In the genomic region with DNA sequence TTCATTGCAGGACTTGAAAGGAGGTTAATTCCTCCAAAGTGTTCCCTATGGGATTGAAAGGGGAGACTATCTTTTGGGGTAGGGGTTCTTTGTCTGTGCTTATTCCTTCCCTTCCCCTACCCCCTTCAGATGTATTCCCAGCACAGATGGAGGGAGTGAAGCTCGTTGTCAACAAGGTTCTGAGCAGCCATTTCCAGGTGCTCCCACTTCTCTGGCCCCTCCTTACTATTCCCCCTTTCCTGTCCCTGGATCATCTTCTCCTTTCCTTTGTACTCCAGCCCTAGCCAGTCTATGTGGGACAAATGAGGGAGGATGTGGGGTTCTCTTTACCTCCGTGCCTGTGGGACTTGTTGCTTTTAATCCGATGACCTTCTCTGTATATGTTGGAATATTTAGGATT, we compare ENCODE assay signal across 8 cellular contexts. TPM values are rescaled to one million over a fixed set of nuclear protein-coding genes. Genes with fewer than 3 reads are reported as not detected.
DNase-seq lines count a peak whose midpoint lies in the region; ATAC-seq and TF ChIP-seq lines count a peak whose summit lies in the region.

No MANE protein-coding gene starts in this region.

- peak overlapping the region; percentile 73 for H3K27ac Mint-ChIP-seq in activated T-helper 2 cell treated with anti-CD3 and anti-CD28 coated beads, Interferon-gamma antibody, Interleukin-2, Interleukin-4, amounts not matched to agents 10 μg/mL and 5 μg/mL and 100 μg/mL, durations not matched to agents 14 hours and 24 hours and 36 hours
- peak overlapping the region in 5 of 6 donors; percentile 47 to 79 (median 56) for H3K27ac Mint-ChIP-seq in immature natural killer cell

- H3K27me3 Mint-ChIP-seq in activated T-cell treated with anti-CD3 and anti-CD28 coated beads, Interleukin-2, amount 50 U/mL, for 4 hours (ENCODE audit: low read depth), result peaks cover 1% of the 10 kb centered on the region
- no peaks in the 10 kb centered on the region for H3K27me3 Mint-ChIP-seq in activated T-helper 2 cell treated with anti-CD3 and anti-CD28 coated beads, Interferon-gamma antibody, Interleukin-2, Interleukin-4, amounts not matched to agents 10 μg/mL and 5 μg/mL and 100 μg/mL, durations not matched to agents 14 hours and 24 hours and 36 hours (ENCODE audit: low read depth)
- peaks cover 0 to 6% (median 4%) of the 10 kb centered on the region in 3 donors for H3K27me3 Mint-ChIP-seq in immature natural killer cell (ENCODE audit: low read depth in 3 of 3)

- H3K4me3 ChIP-seq in thoracic aorta (peak overlapping the region; percentile 79), body of pancreas (no peak overlapping the region)

- H3K4me1 ChIP-seq in thoracic aorta (ENCODE audit: control insufficient read depth in 1 of 2, low read depth in 2 of 2) (peaks cover 10 to 26% of the 10 kb centered on the region in 2 donors), body of pancreas (peaks cover 32% of the 10 kb centered on the region)

- peaks cover 7% of the 10 kb centered on the region for H3K36me3 Mint-ChIP-seq in activated T-cell treated with anti-CD3 and anti-CD28 coated beads, Interleukin-2, amount 50 U/mL, for 4 hours (ENCODE audit: insufficient read depth)
- peaks cover 33% of the 10 kb centered on the region for H3K36me3 Mint-ChIP-seq in activated T-helper 2 cell treated with anti-CD3 and anti-CD28 coated beads, Interferon-gamma antibody, Interleukin-2, Interleukin-4, amounts not matched to agents 10 μg/mL and 5 μg/mL and 100 μg/mL, durations not matched to agents 14 hours and 24 hours and 36 hours (ENCODE audit: low read depth)
- peaks cover 0 to 22% (median 8%) of the 10 kb centered on the region in 3 donors for H3K36me3 Mint-ChIP-seq in immature natural killer cell

- ATAC-seq in activated T-cell treated with anti-CD3 and anti-CD28 coated beads, Interleukin-2, amount 50 U/mL, for 4 hours, result no peak
- ATAC-seq in thoracic aorta (ENCODE audit: insufficient number of reproducible peaks, low FRiP score, low read depth), result no peak
- ATAC-seq in body of pancreas, result no peak

- H3K27ac ChIP-seq in thoracic aorta (no peak overlapping the region), body of pancreas (no peak overlapping the region)

- no peaks in the 10 kb centered on the region for H3K9me3 Mint-ChIP-seq in activated T-cell treated with anti-CD3 and anti-CD28 coated beads, Interleukin-2, amount 50 U/mL, for 4 hours
- no peaks in the 10 kb centered on the region for H3K9me3 Mint-ChIP-seq in activated T-helper 2 cell treated with anti-CD3 and anti-CD28 coated beads, Interferon-gamma antibody, Interleukin-2, Interleukin-4, amounts not matched to agents 10 μg/mL and 5 μg/mL and 100 μg/mL, durations not matched to agents 14 hours and 24 hours and 36 hours
- H3K9me3 Mint-ChIP-seq in immature natural killer cell, result no peaks in the 10 kb centered on the region

- H3K4me1 Mint-ChIP-seq in activated T-cell treated with anti-CD3 and anti-CD28 coated beads, Interleukin-2, amount 50 U/mL, for 4 hours (ENCODE audit: low read depth), result peaks cover 33% of the 10 kb centered on the region
- peaks cover 23% of the 10 kb centered on the region for H3K4me1 Mint-ChIP-seq in activated T-helper 2 cell treated with anti-CD3 and anti-CD28 coated beads, Interferon-gamma antibody, Interleukin-2, Interleukin-4, amounts not matched to agents 10 μg/mL and 5 μg/mL and 100 μg/mL, durations not matched to agents 14 hours and 24 hours and 36 hours (ENCODE audit: low read depth)
- peaks cover 49 to 53% of the 10 kb centered on the region in 2 donors for H3K4me1 Mint-ChIP-seq in immature natural killer cell

- intact Hi-C loops in activated T-helper 2 cell treated with anti-CD3 and anti-CD28 coated beads, Interferon-gamma antibody, Interleukin-2, Interleukin-4, amounts not matched to agents 10 μg/mL and 5 μg/mL and 100 μg/mL, durations not matched to agents 14 hours and 24 hours and 36 hours (cut with micrococcal nuclease), result loop anchor here (1.0 to 2.0 kb wide), 3 partner anchors 65 to 156 kb away; partner anchors contain the start of gene SDHC
- intact Hi-C loops in body of pancreas (cut with DNase I), result no loop called here

- TF ChIP-seq POLR2A in body of pancreas (IDR thresholded peaks at IDR 0.05), result no peak

- H3K9me3 ChIP-seq in thoracic aorta (no peaks in the 10 kb centered on the region), body of pancreas (no peaks in the 10 kb centered on the region)

- no peak for DNase-seq in activated T-cell treated with anti-CD3 and anti-CD28 coated beads, Interleukin-2, amount 50 U/mL, for 4 hours
- no peak for DNase-seq in activated T-cell treated with anti-CD3 and anti-CD28 coated beads, Interleukin-2, amount 50 U/mL, for 1 hour
- DNase-seq in activated T-helper 2 cell treated with anti-CD3 and anti-CD28 coated beads, Interferon-gamma antibody, Interleukin-2, Interleukin-4, amounts not matched to agents 10 μg/mL and 5 μg/mL and 100 μg/mL, durations not matched to agents 14 hours and 24 hours and 36 hours (ENCODE audit: low spot score), result no peak
- DNase-seq in immature natural killer cell (no peak), thoracic aorta (ENCODE audit: low spot score) (no peak), SIG-M5 (lab: John Stamatoyannopoulos, UW) (no peak), body of pancreas (no peak), NOMO-1 treated with DMSO at 0.1 percent for 48 hours (lab: John Stamatoyannopoulos, UW; ENCODE audit: unreplicated experiment) (no peak)

- TF ChIP-seq CTCF in thoracic aorta (IDR thresholded peaks at IDR 0.05), result no peak
- no peak for TF ChIP-seq CTCF in body of pancreas (IDR thresholded peaks at IDR 0.05)

- no peaks in the 10 kb centered on the region for H3K27me3 ChIP-seq in thoracic aorta (replicated peaks; ENCODE audit: insufficient read depth)
- no peaks in the 10 kb centered on the region for H3K27me3 ChIP-seq in body of pancreas

- peak overlapping the region; percentile 100 for H3K4me3 Mint-ChIP-seq in activated T-cell treated with anti-CD3 and anti-CD28 coated beads, Interleukin-2, amount 50 U/mL, for 4 hours
- H3K4me3 Mint-ChIP-seq in activated T-helper 2 cell treated with anti-CD3 and anti-CD28 coated beads, Interferon-gamma antibody, Interleukin-2, Interleukin-4, amounts not matched to agents 10 μg/mL and 5 μg/mL and 100 μg/mL, durations not matched to agents 14 hours and 24 hours and 36 hours (ENCODE audit: low read depth), result peak overlapping the region; percentile 100
- peak overlapping the region; percentile 78 to 98 (median 94) for H3K4me3 Mint-ChIP-seq in immature natural killer cell

- 60 to 70% methylated on average over 3 of the region's 3 CpGs for WGBS in body of pancreas, 2 donors

- peaks cover 20% of the 10 kb centered on the region for H3K36me3 ChIP-seq in thoracic aorta
- H3K36me3 ChIP-seq in body of pancreas (replicated peaks in 1 of 2; ENCODE audit: insufficient read depth in 1 of 2, low read depth in 2 of 2), result no peaks in the 10 kb centered on the region

RNA-seq across cellular contexts. Expression of gene TOMM40L, which starts 0.9 kb away (rescaled TPM):
- 10 to 100 TPM; 23.8 to 29.8 (median 25.5) TPM for total RNA-seq in activated T-cell treated with anti-CD3 and anti-CD28 coated beads, Interleukin-2, amount 50 U/mL, for 4 hours
- 22.7 and 24.9 TPM in 2 replicates for total RNA-seq in activated T-helper 2 cell treated with anti-CD3 and anti-CD28 coated beads, Interferon-gamma antibody, Interleukin-2, Interleukin-4, amounts not matched to agents 10 μg/mL and 5 μg/mL and 100 μg/mL, durations not matched to agents 14 hours and 24 hours and 36 hours
- 10 to 100 TPM in 2 of 3 donors, 1 to 10 TPM in 1; 7.9 to 11.3 (median 11.1) TPM for polyA plus RNA-seq in immature natural killer cell
- 10 to 100 TPM; 12.8 to 13.4 TPM for total RNA-seq in thoracic aorta
- total RNA-seq in body of pancreas, result 1 to 10 TPM; 1.8 to 8.9 TPM

RNA-seq across cellular contexts. Expression of gene APOA2, which starts 3.3 kb away (rescaled TPM):
- 1 to 10 TPM; 1.1 to 2.0 (median 2.0) TPM for total RNA-seq in activated T-cell treated with anti-CD3 and anti-CD28 coated beads, Interleukin-2, amount 50 U/mL, for 4 hours
- total RNA-seq in activated T-helper 2 cell treated with anti-CD3 and anti-CD28 coated beads, Interferon-gamma antibody, Interleukin-2, Interleukin-4, amounts not matched to agents 10 μg/mL and 5 μg/mL and 100 μg/mL, durations not matched to agents 14 hours and 24 hours and 36 hours, result not detected in 2 replicates
- not detected for polyA plus RNA-seq in immature natural killer cell
- total RNA-seq in thoracic aorta, result not detected
- not detected for total RNA-seq in body of pancreas

RNA-seq across cellular contexts. Expression of gene NR1I3, which starts 11.2 kb away (rescaled TPM):
- total RNA-seq in activated T-cell treated with anti-CD3 and anti-CD28 coated beads, Interleukin-2, amount 50 U/mL, for 4 hours, result under 1 TPM in 1 of 3 donors, not detected in 2; 0.46 TPM
- total RNA-seq in activated T-helper 2 cell treated with anti-CD3 and anti-CD28 coated beads, Interferon-gamma antibody, Interleukin-2, Interleukin-4, amounts not matched to agents 10 μg/mL and 5 μg/mL and 100 μg/mL, durations not matched to agents 14 hours and 24 hours and 36 hours, result not detected in 2 replicates
- not detected for polyA plus RNA-seq in immature natural killer cell
- total RNA-seq in thoracic aorta (not detected), body of pancreas (not detected)

RNA-seq across cellular contexts. Expression of gene FCER1G, which starts 11.7 kb away (rescaled TPM):
- total RNA-seq in activated T-cell treated with anti-CD3 and anti-CD28 coated beads, Interleukin-2, amount 50 U/mL, for 4 hours, result 1 to 10 TPM in 1 of 3 donors, under 1 TPM in 1, not detected in 1; 0.83 to 1.4 TPM
- total RNA-seq in activated T-helper 2 cell treated with anti-CD3 and anti-CD28 coated beads, Interferon-gamma antibody, Interleukin-2, Interleukin-4, amounts not matched to agents 10 μg/mL and 5 μg/mL and 100 μg/mL, durations not matched to agents 14 hours and 24 hours and 36 hours, result 0.60 and 0.71 TPM in 2 replicates
- polyA plus RNA-seq in immature natural killer cell, result 1,000 to 10,000 TPM; 1,827 to 3,702 (median 3,300) TPM
- total RNA-seq in thoracic aorta, result 100 to 1,000 TPM in 1 of 2 donors, 10 to 100 TPM in 1; 82.9 to 101 TPM
- total RNA-seq in body of pancreas, result 10 to 100 TPM; 27.0 to 42.0 TPM

RNA-seq across cellular contexts. Expression of gene NDUFS2, which starts 24.6 kb away (rescaled TPM):
- total RNA-seq in activated T-cell treated with anti-CD3 and anti-CD28 coated beads, Interleukin-2, amount 50 U/mL, for 4 hours, result 10 to 100 TPM; 70.7 to 80.5 (median 73.2) TPM
- total RNA-seq in activated T-helper 2 cell treated with anti-CD3 and anti-CD28 coated beads, Interferon-gamma antibody, Interleukin-2, Interleukin-4, amounts not matched to agents 10 μg/mL and 5 μg/mL and 100 μg/mL, durations not matched to agents 14 hours and 24 hours and 36 hours, result 79.0 and 91.5 TPM in 2 replicates
- polyA plus RNA-seq in immature natural killer cell, result 100 to 1,000 TPM in 1 of 3 donors, 10 to 100 TPM in 2; 59.6 to 117 (median 99.1) TPM
- 10 to 100 TPM; 61.5 to 63.5 TPM for total RNA-seq in thoracic aorta
- 10 to 100 TPM; 46.4 to 67.2 TPM for total RNA-seq in body of pancreas
